In genomic region chr13:95251641-95252040, GRCh38 we compare ENCODE assay signal across 20 cellular contexts. TPM values are rescaled to one million over a fixed set of nuclear protein-coding genes. Genes with fewer than 3 reads are reported as not detected.
A peak's percentile ranks its signal among the peaks of the same experiment; 100 is the strongest.
DNase-seq lines count a peak whose midpoint lies in the region; ATAC-seq, FAIRE-seq and TF ChIP-seq lines count a peak whose summit lies in the region.
"Had no signal": no experiment of that assay in that cellular context is flagged by ENCODE, and none has a peak within 500 bp of the region (broad histone marks: within the 10 kb centered on the region; RNA-seq: fewer than 3 reads in every experiment).

No MANE protein-coding gene starts in this region.

- DNase-seq in glomerular visceral epithelial cell (ENCODE audit: extremely low spot score) = peak; percentile 93
- no peak for DNase-seq in HTR-8/SVneo (ENCODE audit: insufficient read length, low spot score)
- DNase-seq in activated CD4-positive, alpha-beta T cell treated with anti-CD3 and anti-CD28 coated beads, Interleukin-2, amount 50 U/mL, for 1 hour = no peak
- DNase-seq in substantia nigra (lab: John Stamatoyannopoulos, UW) = no peak
- no peak for DNase-seq in WTC11 (ENCODE audit: low spot score)
- DNase-seq: activated CD4-positive, CD25-positive, alpha-beta regulatory T cell; activated CD8-positive, alpha-beta memory T cell treated with anti-CD3 and anti-CD28 coated beads, Interleukin-2, amount 50 U/mL, for 4 hours; H7; mucosa of descending colon; NCI-H1694; NCI-H526; ovary; PC-9; stimulated activated CD4-positive, alpha-beta T cell treated with anti-CD3 and anti-CD28 coated beads, Interleukin-12 subunit alpha, Interleukin-12 subunit beta, amount 100 ng/mL, for 4 hours had no signal

- no peaks in the 10 kb centered on the region for H3K4me1 Mint-ChIP-seq in WTC11

- H3K36me3 Mint-ChIP-seq in WTC11 = no peaks in the 10 kb centered on the region

- ATAC-seq in GM18519 (IDR thresholded peaks at IDR 0.05; ENCODE audit: low FRiP score, unreplicated experiment) (peak; percentile 43), GM21717 (IDR thresholded peaks at IDR 0.05; ENCODE audit: unreplicated experiment) (peak; percentile 48), HG03378 (IDR thresholded peaks at IDR 0.05; ENCODE audit: unreplicated experiment) (peak; percentile 37), WTC11 (no peak)
- ATAC-seq: mucosa of descending colon had no signal

- CTCF ChIA-PET in WTC11 (lab: Charles Lee) = no interaction called here

- H3K27ac ChIP-seq in substantia nigra (ENCODE audit: low read depth, low read length, poor library complexity, severe bottlenecking) = no peak overlapping the region
- H3K27ac ChIP-seq: KMS-11, ovary, PC-9, suprapubic skin had no signal

- H3K27me3 Mint-ChIP-seq in WTC11 (ENCODE audit: low read depth) = no peaks in the 10 kb centered on the region
- H3K27me3 Mint-ChIP-seq: activated naive CD8-positive, alpha-beta T cell had no signal

- no peak for TF ChIP-seq CTCF in WTC11 (IDR thresholded peaks at IDR 0.05)

- H3K27ac Mint-ChIP-seq in WTC11 = no peak overlapping the region

- FAIRE-seq in HTR-8/SVneo (lab: Jason Lieb, UNC) = no peak

- POLR2A ChIA-PET in WTC11 (lab: Charles Lee) = no interaction called here

- no peaks in the 10 kb centered on the region for H3K9me3 Mint-ChIP-seq in WTC11

- H3K4me3 Mint-ChIP-seq in WTC11 = no peak overlapping the region
- H3K4me3 Mint-ChIP-seq: activated naive CD8-positive, alpha-beta T cell had no signal

TF ChIP-seq in WTC11, 78 proteins besides CTCF, POLR2A, EP300 and RAD21:
- TF ChIP-seq ZNF263 (CRISPR knock-in tag; IDR thresholded peaks at IDR 0.05; ENCODE audit: low read depth) = no peak
- TF ChIP-seq ELF4 (CRISPR knock-in tag; IDR thresholded peaks at IDR 0.05; ENCODE audit: low read depth) = no peak
- no peak for TF ChIP-seq GABPB1 (CRISPR knock-in tag; IDR thresholded peaks at IDR 0.05)
- TF ChIP-seq CREB1 (CRISPR knock-in tag; IDR thresholded peaks at IDR 0.05) = no peak
- no peak for TF ChIP-seq ZNF425 (CRISPR knock-in tag; conservative IDR thresholded peaks at IDR 0.05)
- TF ChIP-seq MYBL2 (CRISPR knock-in tag; IDR thresholded peaks at IDR 0.05) = no peak
- no peak for TF ChIP-seq GTF2I (CRISPR knock-in tag; conservative IDR thresholded peaks at IDR 0.05)
- no peak for TF ChIP-seq ZNF317 (CRISPR knock-in tag; IDR thresholded peaks at IDR 0.05; ENCODE audit: borderline replicate concordance, low read depth)
- no peak for TF ChIP-seq SP1 (CRISPR knock-in tag; conservative IDR thresholded peaks at IDR 0.05)

RNA-seq across cellular contexts. Expression of gene ABCC4, which starts 49.6 kb away (rescaled TPM):
- 7.2 to 7.8 TPM (median 7.2 TPM) in 3 replicates for total RNA-seq in WTC11 (2021)
